Comparison of ENCODE assay signal across 9 cellular contexts in genomic region chr3:109336272-109336957, GRCh38. TPM values are rescaled to one million over a fixed set of nuclear protein-coding genes. Genes with fewer than 3 reads are reported as not detected.
DNase-seq lines count a peak whose midpoint lies in the region; ATAC-seq and TF ChIP-seq lines count a peak whose summit lies in the region.
"Had no signal": no experiment of that assay in that cellular context is flagged by ENCODE, and none has a peak within 500 bp of the region (broad histone marks: within the 10 kb centered on the region; RNA-seq: fewer than 3 reads in every experiment).

No MANE protein-coding gene starts in this region.

- H3K27me3 ChIP-seq in HUES64 (ENCODE audit: insufficient read depth, low read length), result no peaks in the 10 kb centered on the region
- peaks cover 0 to 43% (median 9%) of the 10 kb centered on the region in 7 donors for H3K27me3 ChIP-seq in spleen (replicated peaks in 1 of 7)

- peaks cover 30% of the 10 kb centered on the region for H3K27me3 Mint-ChIP-seq in activated naive CD8-positive, alpha-beta T cell treated with anti-CD3 and anti-CD28 coated beads, Interleukin-2, amount 50 U/mL, for 24 hours

- H3K27ac ChIP-seq in HUES64 (ENCODE audit: low read depth, low read length), result peak overlapping the region; percentile 93
- H3K27ac ChIP-seq in spleen, result no peak overlapping the region

- H3K36me3 Mint-ChIP-seq in activated naive CD8-positive, alpha-beta T cell treated with anti-CD3 and anti-CD28 coated beads, Interleukin-2, amount 50 U/mL, for 24 hours (ENCODE audit: low read depth), result no peaks in the 10 kb centered on the region

- intact Hi-C loops in spleen (cut with DNase I; ENCODE audit: low total_unique reads) (no loop called here), posterior vena cava (cut with DNase I) (no loop called here)

- H3K4me3 Mint-ChIP-seq in activated naive CD8-positive, alpha-beta T cell treated with anti-CD3 and anti-CD28 coated beads, Interleukin-2, amount 50 U/mL, for 24 hours, result peak overlapping the region; percentile 77

- H3K4me1 Mint-ChIP-seq in activated naive CD8-positive, alpha-beta T cell treated with anti-CD3 and anti-CD28 coated beads, Interleukin-2, amount 50 U/mL, for 24 hours, result peaks cover 8% of the 10 kb centered on the region

- WGBS in HUES64, result 0% methylated on average over 18 of the region's 18 CpGs
- 6 to 9% (median 7%) methylated on average over 18 of the region's 18 CpGs for WGBS in spleen, 5 donors

- ATAC-seq in activated naive CD8-positive, alpha-beta T cell treated with anti-CD3 and anti-CD28 coated beads, Interleukin-2, amount 50 U/mL, for 24 hours, result peak; percentile 68
- ATAC-seq in GM21723 (IDR thresholded peaks at IDR 0.05; ENCODE audit: unreplicated experiment), result no peak

- no peak for TF ChIP-seq POLR2A in spleen (IDR thresholded peaks at IDR 0.05)

- H3K27ac Mint-ChIP-seq in activated naive CD8-positive, alpha-beta T cell treated with anti-CD3 and anti-CD28 coated beads, Interleukin-2, amount 50 U/mL, for 24 hours, result no peak overlapping the region

- no peaks in the 10 kb centered on the region for H3K9me3 Mint-ChIP-seq in activated naive CD8-positive, alpha-beta T cell treated with anti-CD3 and anti-CD28 coated beads, Interleukin-2, amount 50 U/mL, for 24 hours

- no peak for TF ChIP-seq CTCF in spleen (IDR thresholded peaks at IDR 0.05 in 8 of 11, conservative IDR thresholded peaks at IDR 0.05 in 3 of 11)

- peaks cover 51% of the 10 kb centered on the region for H3K36me3 ChIP-seq in HUES64 (ENCODE audit: insufficient read depth, low read length)
- H3K36me3 ChIP-seq in spleen, result no peaks in the 10 kb centered on the region

- H3K4me1 ChIP-seq in HUES64 (ENCODE audit: insufficient read depth, low read length) (peaks cover 31% of the 10 kb centered on the region), spleen (peaks cover 0 to 13% (median 8%) of the 10 kb centered on the region in 6 donors)

- peak; percentile 17 for DNase-seq in activated naive CD8-positive, alpha-beta T cell treated with anti-CD3 and anti-CD28 coated beads, Interleukin-2, amount 50 U/mL, for 24 hours
- no peak for DNase-seq in spleen
- DNase-seq in NCI-H345 treated with DMSO at 0.1 percent for 48 hours (lab: John Stamatoyannopoulos, UW; ENCODE audit: unreplicated experiment), result no peak
- DNase-seq in NOMO-1 treated with dmso at 0.1 percent for 144 hours (lab: John Stamatoyannopoulos, UW; ENCODE audit: unreplicated experiment), result no peak
- DNase-seq in posterior vena cava (ENCODE audit: low spot score), result no peak

- no peaks in the 10 kb centered on the region for H3K9me3 ChIP-seq in HUES64 (ENCODE audit: insufficient read depth, low read depth, low read length)
- H3K9me3 ChIP-seq in iPS-18c (ENCODE audit: control insufficient read depth, insufficient read depth, low read length), result no peaks in the 10 kb centered on the region
- peaks cover 0 to 2% (median 0%) of the 10 kb centered on the region in 8 donors for H3K9me3 ChIP-seq in spleen

- H3K4me3 ChIP-seq in HUES64 (ENCODE audit: low read length), result peak overlapping the region; percentile 94
- peak overlapping the region; percentile 65 for H3K4me3 ChIP-seq in iPS-18c (ENCODE audit: insufficient read depth, low read depth, low read length)
- peak overlapping the region in 6 of 8 donors; percentile 15 to 53 (median 21) for H3K4me3 ChIP-seq in spleen

- H3K9ac ChIP-seq in HUES64 (ENCODE audit: low read depth, low read length), result peak overlapping the region; percentile 99

RNA-seq across cellular contexts. Expression of gene DPPA4, which starts 0.9 kb away (rescaled TPM):
- 424 TPM for polyA plus RNA-seq in HUES64 (2013, experiment 1 of 2)
- 413 TPM for polyA plus RNA-seq in HUES64 (2013, experiment 2 of 2)
- total RNA-seq in spleen (1 to 10 TPM in 3 of 7 donors, under 1 TPM in 4; 0.43 to 4.2 (median 0.77) TPM), posterior vena cava (not detected)
- 1 to 10 TPM in 1 of 3 donors, under 1 TPM in 2; 0.10 to 2.4 (median 0.41) TPM for polyA plus RNA-seq in spleen
- total RNA-seq: kidney epithelial cell had no signal

RNA-seq across cellular contexts. Expression of gene DPPA2, which starts 20.1 kb away (rescaled TPM):
- 3.0 TPM for polyA plus RNA-seq in HUES64 (2013, experiment 1 of 2)
- 3.8 TPM for polyA plus RNA-seq in HUES64 (2013, experiment 2 of 2)
- total RNA-seq in spleen, result not detected
- polyA plus RNA-seq in spleen, result not detected
- total RNA-seq in posterior vena cava, result not detected
- total RNA-seq: kidney epithelial cell had no signal

Comparison
In these comparisons a context has a peak if more than half of its experiments do, and no peak if none do; other contexts are left out.
1. H3K4me3 ChIP-seq: peak in every context shown above with its lines; median percentile 94 in HUES64; 65 in iPS-18c; 21 in spleen.